17 cellular contexts compared by ENCODE assay signal in genomic region chr1:24806588-24806987, GRCh38.
DNase-seq lines count a peak whose midpoint lies in the region; ATAC-seq, FAIRE-seq and TF ChIP-seq lines count a peak whose summit lies in the region.
"Had no signal": no experiment of that assay in that cellular context is flagged by ENCODE, and none has a peak within 500 bp of the region (broad histone marks: within the 10 kb centered on the region; RNA-seq: fewer than 3 reads in every experiment).

No MANE protein-coding gene starts in this region.

- H2BK5ac ChIP-seq in mesendoderm (ENCODE audit: low read length) = no peak overlapping the region

- peak overlapping the region; percentile 60 for H3K18ac ChIP-seq in mesendoderm (ENCODE audit: low read length)

- 57 to 62% methylated on average over 2 of the region's 2 CpGs for WGBS in heart right ventricle, 2 donors
- 49% methylated on average over 2 of the region's 2 CpGs for WGBS in SK-N-SH (ENCODE audit: low lambda C conversion rate)
- WGBS in mesendoderm (ENCODE audit: extremely low coverage, insufficient coverage, low lambda C conversion rate) = no CpG with 5 or more reads among the region's 2 CpGs
- WGBS in psoas muscle, 3 donors = 81 to 88% (median 86%) methylated on average over 2 of the region's 2 CpGs

- H3K36me3 ChIP-seq in heart right ventricle (peaks cover 0 to 9% (median 0%) of the 10 kb centered on the region in 9 donors), SK-N-SH (replicated peaks in 1 of 2; ENCODE audit: control insufficient read depth in 1 of 2, insufficient read depth in 2 of 2, low read length in 1 of 2) (peaks cover 1 to 23% of the 10 kb centered on the region in 2 experiments), mesendoderm (ENCODE audit: control insufficient read depth, insufficient read depth, low read length) (no peaks in the 10 kb centered on the region), upper lobe of right lung (no peaks in the 10 kb centered on the region), psoas muscle (ENCODE audit: insufficient read depth in 1 of 2, low read depth in 1 of 2) (no peaks in the 10 kb centered on the region), kidney (ENCODE audit: control insufficient read depth in 1 of 2, insufficient read depth in 2 of 2, low read length in 2 of 2) (peaks cover 0 to 4% of the 10 kb centered on the region in 2 donors)

- H3F3A ChIP-seq in SK-N-SH (replicated peaks; ENCODE audit: insufficient read depth) = peaks cover 29% of the 10 kb centered on the region

- H3K27me3 ChIP-seq in heart right ventricle (no peaks in the 10 kb centered on the region), SK-N-SH (ENCODE audit: insufficient read depth) (no peaks in the 10 kb centered on the region), mesendoderm (ENCODE audit: insufficient read depth, low read length, poor library complexity) (no peaks in the 10 kb centered on the region), upper lobe of right lung (no peaks in the 10 kb centered on the region), psoas muscle (ENCODE audit: insufficient read depth in 3 of 3, low read length in 2 of 3) (no peaks in the 10 kb centered on the region)

- no peak overlapping the region for H4K5ac ChIP-seq in mesendoderm (ENCODE audit: low read length)

- H2AK5ac ChIP-seq in mesendoderm (ENCODE audit: low read length) = no peak overlapping the region

- CTCF ChIA-PET in SK-N-SH (lab: Yijun Ruan, JAX) = interaction anchor here (1.1 to 3.3 kb wide), 4 partner anchors 17 to 118 kb away, joined by 3 to 11 read pairs (median 4); no protein-coding TSS in a partner anchor

- POLR2A ChIA-PET in SK-N-SH (lab: Yijun Ruan, JAX) = interaction anchor here (0.6 kb wide), 1 partner anchor 1033 kb away, joined by 5 read pairs; no protein-coding TSS in a partner anchor

- H3K27ac ChIP-seq in heart right ventricle = peak overlapping the region in 6 of 10 donors; percentile 24 to 56 (median 42)
- H3K27ac ChIP-seq in SK-N-SH (ENCODE audit: low read depth in 2 of 2, low read length in 1 of 2) = peak overlapping the region; percentile 34 to 40; a peak in 3 of 4 replicates
- H3K27ac ChIP-seq in mesendoderm (ENCODE audit: low read depth, low read length) = no peak overlapping the region
- peak overlapping the region; percentile 28 for H3K27ac ChIP-seq in upper lobe of right lung
- H3K27ac ChIP-seq in psoas muscle = no peak overlapping the region
- no peak overlapping the region for H3K27ac ChIP-seq in kidney (ENCODE audit: low read depth in 2 of 2, low read length in 2 of 2)
- H3K27ac ChIP-seq: C4-2B had no signal

- no peak overlapping the region for H2AFZ ChIP-seq in SK-N-SH (ENCODE audit: low read depth)

- no peak overlapping the region for H2BK15ac ChIP-seq in mesendoderm (replicated peaks; ENCODE audit: low read depth)

- peak in 1 of 2 experiments; percentile 53; a peak in 1 of 4 replicates for TF ChIP-seq EP300 in SK-N-SH (IDR thresholded peaks at IDR 0.05; ENCODE audit: borderline replicate concordance in 1 of 2, low read depth in 1 of 2, low read length in 1 of 2)

- intact Hi-C loops in heart right ventricle (cut with DNase I) = no loop called here
- intact Hi-C loops in cardiac septum (cut with DNase I) = no loop called here
- intact Hi-C loops in upper lobe of right lung (cut with DNase I) = no loop called here
- intact Hi-C loops in psoas muscle (cut with DNase I) = no loop called here
- intact Hi-C loops in kidney (cut with DNase I) = no loop called here

- H3K4ac ChIP-seq in mesendoderm (ENCODE audit: low read depth, low read length) = no peak overlapping the region

- H3K4me1 ChIP-seq in heart right ventricle (peaks cover 5 to 88% (median 71%) of the 10 kb centered on the region in 9 donors), SK-N-SH (ENCODE audit: control insufficient read depth in 1 of 2, insufficient read depth in 2 of 2, low read depth in 1 of 2, low read length in 1 of 2) (peaks cover 13 to 40% of the 10 kb centered on the region in 2 experiments; a peak in 3 of 4 replicates), mesendoderm (ENCODE audit: control insufficient read depth, low read depth, low read length) (no peaks in the 10 kb centered on the region), upper lobe of right lung (peaks cover 48% of the 10 kb centered on the region), psoas muscle (no peaks in the 10 kb centered on the region), kidney (ENCODE audit: control insufficient read depth in 1 of 2, insufficient read depth in 1 of 2, low read depth in 1 of 2, low read length in 2 of 2) (peaks cover 2% of the 10 kb centered on the region in 2 donors)
- H3K4me1 ChIP-seq: Caco-2 had no signal

- TF ChIP-seq CTCF in heart right ventricle (IDR thresholded peaks at IDR 0.05) = no peak
- TF ChIP-seq CTCF in SK-N-SH (IDR thresholded peaks at IDR 0.05) = no peak
- no peak for TF ChIP-seq CTCF in upper lobe of right lung (IDR thresholded peaks at IDR 0.05)
- TF ChIP-seq CTCF in psoas muscle (IDR thresholded peaks at IDR 0.05) = no peak
- TF ChIP-seq CTCF in kidney (IDR thresholded peaks at IDR 0.05; ENCODE audit: borderline replicate concordance, extremely low read depth, insufficient read depth) = no peak

- peaks cover 52% of the 10 kb centered on the region for H4K20me1 ChIP-seq in SK-N-SH (ENCODE audit: insufficient read depth)

- no peak overlapping the region for H3K56ac ChIP-seq in mesendoderm (ENCODE audit: low read length)

- H3K4me2 ChIP-seq in SK-N-SH (no peak overlapping the region), mesendoderm (ENCODE audit: low read length) (no peak overlapping the region)

- FAIRE-seq in kidney (lab: Jason Lieb, UNC) = no peak
- FAIRE-seq: GM18507 had no signal

- H3K79me2 ChIP-seq in SK-N-SH (ENCODE audit: insufficient read depth) = peaks cover 97% of the 10 kb centered on the region
- H3K79me2 ChIP-seq in mesendoderm (ENCODE audit: control insufficient read depth, insufficient read depth, low read length) = peaks cover 11% of the 10 kb centered on the region

- no peaks in the 10 kb centered on the region for H3K9me2 ChIP-seq in SK-N-SH

- H3K9ac ChIP-seq in SK-N-SH (no peak overlapping the region), mesendoderm (ENCODE audit: low read length) (no peak overlapping the region), kidney (ENCODE audit: low read length in 2 of 2) (no peak overlapping the region)

- no peak overlapping the region for H2BK120ac ChIP-seq in mesendoderm (ENCODE audit: low read depth, low read length)

- peaks cover 5% of the 10 kb centered on the region for H3K79me1 ChIP-seq in mesendoderm (ENCODE audit: low read length)

- H3K23ac ChIP-seq in mesendoderm (ENCODE audit: low read length) = no peak overlapping the region

- H3K9me3 ChIP-seq in heart right ventricle (no peaks in the 10 kb centered on the region), SK-N-SH (no peaks in the 10 kb centered on the region), upper lobe of right lung (no peaks in the 10 kb centered on the region), psoas muscle (no peaks in the 10 kb centered on the region), kidney (ENCODE audit: control insufficient read depth in 1 of 2, low read length in 2 of 2) (no peaks in the 10 kb centered on the region)
- H3K9me3 ChIP-seq: Caco-2 had no signal

- DNase-seq in heart right ventricle (no peak), cardiac septum (ENCODE audit: low spot score) (no peak), SK-N-SH (peak; percentile 35), mesendoderm (no peak), upper lobe of right lung (no peak), psoas muscle (no peak), NCI-H1417 (lab: John Stamatoyannopoulos, UW) (no peak), kidney (no peak)
- DNase-seq: 8988T; Caco-2; H7; NCI-H1436 treated with DMSO at 0.1 percent for 48 hours; NCI-H2081 treated with DMSO at 0.1 percent for 48 hours; NCI-H526 treated with DMSO at 0.1 percent for 48 hours; NK-92 treated with Interleukin-12 subunit alpha and Interleukin-12 subunit beta, amount 100 ng/mL, for 24 hours had no signal

- TF ChIP-seq RAD21 in SK-N-SH (IDR thresholded peaks at IDR 0.05; ENCODE audit: low read length) = no peak

- H3K4me3 ChIP-seq in heart right ventricle (no peak overlapping the region), SK-N-SH (ENCODE audit: low read depth in 2 of 2, low read length in 1 of 2) (no peak overlapping the region), mesendoderm (ENCODE audit: low read length) (no peak overlapping the region), upper lobe of right lung (no peak overlapping the region), psoas muscle (no peak overlapping the region), kidney (ENCODE audit: low read length in 2 of 2) (no peak overlapping the region)

- H4K8ac ChIP-seq in mesendoderm (ENCODE audit: low read depth, low read length) = no peak overlapping the region

- ATAC-seq in heart right ventricle (no peak), upper lobe of right lung (no peak), psoas muscle (no peak)

TF ChIP-seq in SK-N-SH, 30 proteins besides CTCF, POLR2A, EP300 and RAD21:
- TF ChIP-seq GATA2 (CRISPR knock-in tag; IDR thresholded peaks at IDR 0.05) (peak; percentile 40; the same call in 1 of the 2 replicates), RCOR1 (IDR thresholded peaks at IDR 0.05; ENCODE audit: low read length) (peak; percentile 43; the same call in 1 of the 2 replicates), TEAD4 (IDR thresholded peaks at IDR 0.05; ENCODE audit: borderline replicate concordance, insufficient read depth) (no peak)

Comparison
In these comparisons a context has a peak if more than half of its experiments do, and no peak if none do; other contexts are left out.
1. H3K27ac ChIP-seq: peak in heart right ventricle (6 of 10), SK-N-SH (2 of 2) and upper lobe of right lung (single experiment); none in mesendoderm (single experiment), psoas muscle (single experiment) and kidney (0 of 2).